34 cellular contexts compared by ENCODE assay signal in genomic region chr3:68172039-68172438, GRCh38.
DNase-seq lines count a peak whose midpoint lies in the region; ATAC-seq, FAIRE-seq and TF ChIP-seq lines count a peak whose summit lies in the region.
"Had no signal": no experiment of that assay in that cellular context is flagged by ENCODE, and none has a peak within 500 bp of the region (broad histone marks: within the 10 kb centered on the region; RNA-seq: fewer than 3 reads in every experiment).

No MANE protein-coding gene starts in this region.

- H3K27ac ChIP-seq in HepG2 (ENCODE audit: extremely low read length, insufficient read depth, low read length) (no peak overlapping the region), right lobe of liver (no peak overlapping the region)
- H3K27ac ChIP-seq: 22Rv1; A549; BLaER1; BLaER1 treated with 17β-estradiol and CSF1 and Interleukin-3, amounts not matched to agents 10 nM and 100 nM; C4-2B had no signal

- intact Hi-C loops in HepG2 (cut with micrococcal nuclease; ENCODE audit: unreplicated experiment), result no loop called here
- intact Hi-C loops in right lobe of liver (cut with DNase I), result no loop called here
- intact Hi-C loops in Caco-2 (cut with micrococcal nuclease; ENCODE audit: unreplicated experiment), result no loop called here

- WGBS in HepG2 (ENCODE audit: low lambda C conversion rate), result 0% methylated on average over 2 of the region's 2 CpGs
- 51% methylated on average over 2 of the region's 2 CpGs for WGBS in right lobe of liver (ENCODE audit: insufficient coverage, low coverage, low lambda C conversion rate, missing lambda C conversion rate)

- H3K4me1 Mint-ChIP-seq in WTC11, result peaks cover 2% of the 10 kb centered on the region; the same call in 1 of the 2 replicates
- H3K4me1 Mint-ChIP-seq in Caco-2 (ENCODE audit: low read depth, unreplicated experiment), result no peaks in the 10 kb centered on the region
- H3K4me1 Mint-ChIP-seq: B cell; CD14-positive monocyte; CD4-positive, alpha-beta memory T cell; CD4-positive, CD25-positive, alpha-beta regulatory T cell; CD8-positive, alpha-beta memory T cell had no signal

- CTCF ChIA-PET in HepG2 (lab: Yijun Ruan, JAX; ENCODE audit: low intra/inter-chr PET ratio, low total read pairs), result no interaction called here
- CTCF ChIA-PET in WTC11 (lab: Charles Lee), result no interaction called here
- CTCF ChIA-PET in Caco-2 (lab: Charles Lee), result no interaction called here

- H3K27me3 Mint-ChIP-seq in WTC11 (ENCODE audit: low read depth) (no peaks in the 10 kb centered on the region; the same call in 1 of the 2 replicates), Caco-2 (ENCODE audit: insufficient read depth, unreplicated experiment) (no peaks in the 10 kb centered on the region)
- H3K27me3 Mint-ChIP-seq: B cell; CD4-positive, alpha-beta memory T cell; CD4-positive, alpha-beta T cell; CD4-positive, CD25-positive, alpha-beta regulatory T cell; CD8-positive, alpha-beta memory T cell had no signal

- no peaks in the 10 kb centered on the region for H4K20me1 ChIP-seq in HepG2 (ENCODE audit: insufficient read depth, low read length)
- H4K20me1 ChIP-seq: BLaER1; BLaER1 treated with 17β-estradiol and CSF1 and Interleukin-3, amounts not matched to agents 10 nM and 100 nM had no signal

- no peak overlapping the region for H3K4me2 ChIP-seq in HepG2 (ENCODE audit: low read depth, low read length)
- H3K4me2 ChIP-seq: A549; BLaER1; BLaER1 treated with 17β-estradiol and CSF1 and Interleukin-3, amounts not matched to agents 10 nM and 100 nM had no signal

- no peak overlapping the region for H3K9ac ChIP-seq in HepG2 (ENCODE audit: insufficient read depth, low read depth, low read length)
- H3K9ac ChIP-seq: BLaER1; BLaER1 treated with 17β-estradiol and CSF1 and Interleukin-3, amounts not matched to agents 10 nM and 100 nM had no signal

- H3K9me3 Mint-ChIP-seq in WTC11 (peaks cover 74% of the 10 kb centered on the region), Caco-2 (ENCODE audit: unreplicated experiment) (peaks cover 27% of the 10 kb centered on the region)

- no peak overlapping the region for H2AFZ ChIP-seq in HepG2 (ENCODE audit: low read length)

- no peak for FAIRE-seq in HepG2 (lab: Jason Lieb, UNC)
- peak; percentile 14 for FAIRE-seq in GM19239 (lab: Jason Lieb, UNC)
- FAIRE-seq: A204.1, A549, D721Med had no signal

- no peaks in the 10 kb centered on the region for H3K4me1 ChIP-seq in HepG2 (ENCODE audit: insufficient read depth, low read length)
- no peaks in the 10 kb centered on the region for H3K4me1 ChIP-seq in right lobe of liver
- H3K4me1 ChIP-seq in Caco-2, result no peaks in the 10 kb centered on the region
- H3K4me1 ChIP-seq: A549; BE2C; BLaER1; BLaER1 treated with 17β-estradiol and CSF1 and Interleukin-3, amounts not matched to agents 10 nM and 100 nM had no signal

- ATAC-seq in HepG2, result no peak
- no peak for ATAC-seq in right lobe of liver
- ATAC-seq in WTC11, result no peak
- ATAC-seq: A549; CD8-positive, alpha-beta T cell had no signal

- in situ Hi-C loops in HepG2 (cut with HindIII; ENCODE audit: extremely low pct_ligation_motif_present, low pct_unique_long_range_greater_than_20kb), result no loop called here

- no peak for TF ChIP-seq RAD21 in HepG2 (CRISPR knock-in tag; IDR thresholded peaks at IDR 0.05)

- TF ChIP-seq POLR2A in HepG2 (IDR thresholded peaks at IDR 0.05; ENCODE audit: insufficient read depth in 1 of 2, low read depth in 2 of 2, low read length in 2 of 2) (no peak), right lobe of liver (IDR thresholded peaks at IDR 0.05) (no peak)

- TF ChIP-seq EP300 in HepG2 (IDR thresholded peaks at IDR 0.05; ENCODE audit: low read depth in 2 of 2, low read length in 2 of 2) (no peak), HepG2 (CRISPR knock-in tag; IDR thresholded peaks at IDR 0.05; ENCODE audit: borderline replicate concordance) (no peak)

- POLR2A ChIA-PET in HepG2 (lab: Yijun Ruan, JAX) (no interaction called here), WTC11 (lab: Charles Lee) (no interaction called here), Caco-2 (lab: Charles Lee) (no interaction called here)

- H3K9me3 ChIP-seq in HepG2 (ENCODE audit: low read length) (peaks cover 29% of the 10 kb centered on the region), right lobe of liver (peaks cover 0 to 4% (median 0%) of the 10 kb centered on the region in 4 donors), Caco-2 (no peaks in the 10 kb centered on the region)
- H3K9me3 ChIP-seq: A549, BE2C had no signal

- H3K4me3 Mint-ChIP-seq in WTC11, result no peak overlapping the region
- H3K4me3 Mint-ChIP-seq in Caco-2 (ENCODE audit: unreplicated experiment), result no peak overlapping the region
- H3K4me3 Mint-ChIP-seq: B cell; CD14-positive monocyte; CD4-positive, alpha-beta memory T cell; CD4-positive, alpha-beta T cell; CD4-positive, CD25-positive, alpha-beta regulatory T cell; CD8-positive, alpha-beta memory T cell; CD8-positive, alpha-beta T cell had no signal

- H3K36me3 Mint-ChIP-seq in WTC11 (peaks cover 53% of the 10 kb centered on the region), Caco-2 (ENCODE audit: insufficient read depth, unreplicated experiment) (no peaks in the 10 kb centered on the region)
- H3K36me3 Mint-ChIP-seq: CD14-positive monocyte had no signal

- H3K79me2 ChIP-seq in HepG2 (ENCODE audit: insufficient read depth, low read length), result no peaks in the 10 kb centered on the region

- H3K27ac Mint-ChIP-seq in WTC11 (no peak overlapping the region), Caco-2 (ENCODE audit: unreplicated experiment) (no peak overlapping the region)
- H3K27ac Mint-ChIP-seq: B cell; CD14-positive monocyte; CD4-positive, alpha-beta memory T cell; CD4-positive, alpha-beta T cell; CD4-positive, CD25-positive, alpha-beta regulatory T cell; CD8-positive, alpha-beta memory T cell; CD8-positive, alpha-beta T cell had no signal

- DNase-seq in HepG2 (ENCODE audit: low spot score), result no peak
- no peak for DNase-seq in right lobe of liver
- no peak for DNase-seq in GM19239 (ENCODE audit: insufficient read length, low spot score)
- DNase-seq in WTC11 (ENCODE audit: low spot score), result no peak
- DNase-seq in RPMI8226, result no peak
- no peak for DNase-seq in Caco-2
- DNase-seq: 8988T; ACHN; AML-193; BE2C; C1 segment of cervical spinal cord; Calu3; CD4-positive, alpha-beta memory T cell; CD4-positive, alpha-beta T cell; CD4-positive, CD25-positive, alpha-beta regulatory T cell; CD8-positive, alpha-beta memory T cell; CD8-positive, alpha-beta T cell; COR-L47; DMS 273 treated with DMSO at 0.1 percent for 48 hours; DMS153; DMS53; DMS79; DMS79 treated with DMSO at 0.1 percent for 48 hours; DND-41; EL had no signal

- TF ChIP-seq CTCF in HepG2 (CRISPR knock-in tag; IDR thresholded peaks at IDR 0.05) (no peak), right lobe of liver (IDR thresholded peaks at IDR 0.05) (no peak), WTC11 (IDR thresholded peaks at IDR 0.05) (no peak), Caco-2 (IDR thresholded peaks at IDR 0.05; ENCODE audit: insufficient read depth in 1 of 2, low read depth in 1 of 2, low read length in 1 of 2, severe bottlenecking in 1 of 2, unreplicated experiment in 1 of 2) (no peak)

- H3K27me3 ChIP-seq in HepG2 (ENCODE audit: control insufficient read depth in 1 of 2, insufficient read depth in 2 of 2, low read length in 2 of 2) (no peaks in the 10 kb centered on the region), right lobe of liver (no peaks in the 10 kb centered on the region), Caco-2 (replicated peaks; ENCODE audit: control insufficient read depth, insufficient read depth, low read length) (no peaks in the 10 kb centered on the region)
- H3K27me3 ChIP-seq: BE2C; BLaER1; BLaER1 treated with 17β-estradiol and CSF1 and Interleukin-3, amounts not matched to agents 10 nM and 100 nM had no signal

- no peak overlapping the region for H3K4me3 ChIP-seq in HepG2 (replicated peaks in 1 of 3; ENCODE audit: insufficient read depth in 1 of 3, low read depth in 2 of 3, low read length in 3 of 3)
- no peak overlapping the region for H3K4me3 ChIP-seq in right lobe of liver
- H3K4me3 ChIP-seq in Caco-2 (ENCODE audit: low read depth, low read length), result no peak overlapping the region
- H3K4me3 ChIP-seq: A549; BLaER1; BLaER1 treated with 17β-estradiol and CSF1 and Interleukin-3, amounts not matched to agents 10 nM and 100 nM had no signal

- H3K36me3 ChIP-seq in HepG2 (replicated peaks in 1 of 2; ENCODE audit: control insufficient read depth in 1 of 2, insufficient read depth in 2 of 2, low read length in 2 of 2) (no peaks in the 10 kb centered on the region), right lobe of liver (no peaks in the 10 kb centered on the region), Caco-2 (ENCODE audit: control insufficient read depth, insufficient read depth, low read length) (no peaks in the 10 kb centered on the region)
- H3K36me3 ChIP-seq: BE2C; BLaER1; BLaER1 treated with 17β-estradiol and CSF1 and Interleukin-3, amounts not matched to agents 10 nM and 100 nM had no signal

- BruUV-seq in HepG2 (replicated peaks; lab: Mats Ljungman, UMichigan) (no TSS peak), Caco-2 (replicated peaks; lab: Mats Ljungman, UMichigan) (no TSS peak)

TF ChIP-seq in HepG2, 621 proteins besides CTCF, POLR2A, EP300 and RAD21:
- peak; percentile 86 for TF ChIP-seq ZNF317 (CRISPR knock-in tag; IDR thresholded peaks at IDR 0.05)
- TF ChIP-seq ZNF343 (CRISPR knock-in tag; IDR thresholded peaks at IDR 0.05), result no peak

TF ChIP-seq in WTC11, 78 proteins besides CTCF, POLR2A, EP300 and RAD21 (continues in another document):
- TF ChIP-seq ZNF317 (CRISPR knock-in tag; IDR thresholded peaks at IDR 0.05; ENCODE audit: borderline replicate concordance, low read depth) (peak; percentile 79), SOX15 (CRISPR knock-in tag; IDR thresholded peaks at IDR 0.05) (no peak), MAX (CRISPR knock-in tag; IDR thresholded peaks at IDR 0.05) (no peak), ZNF512 (CRISPR knock-in tag; IDR thresholded peaks at IDR 0.05; ENCODE audit: borderline replicate concordance) (no peak)

Comparison
In these comparisons a context has a peak if more than half of its experiments do, and no peak if none do; other contexts are left out.
1. Of the 50 proteins assayed by ChIP-seq in both HepG2 and WTC11: peak only in HepG2: none; only in WTC11: none; in both: ZNF317; in neither: 49.